13 cellular contexts compared by ENCODE assay signal in the genomic region with DNA sequence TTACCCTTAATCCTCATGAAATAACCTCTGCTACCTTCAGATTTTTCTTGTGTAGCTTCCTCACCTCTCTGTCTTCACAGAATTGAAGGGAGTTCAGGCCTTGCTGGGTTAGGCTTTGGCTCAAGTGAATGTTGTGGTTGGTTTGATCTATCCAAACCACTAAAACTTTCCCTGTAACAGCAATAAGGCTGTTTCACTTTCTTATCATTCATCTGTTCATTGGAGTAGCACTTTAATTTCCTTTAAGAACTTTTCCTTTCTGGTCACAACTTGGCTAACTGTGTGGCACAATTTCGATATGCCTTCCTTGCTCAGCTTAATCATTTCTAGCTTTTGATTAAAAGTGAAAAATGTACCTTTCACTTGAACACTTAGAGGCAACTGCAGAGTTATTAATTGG.
DNase-seq lines count a peak whose midpoint lies in the region; ATAC-seq lines count a peak whose summit lies in the region.
"Had no signal": no experiment of that assay in that cellular context is flagged by ENCODE, and none has a peak within 500 bp of the region (broad histone marks: within the 10 kb centered on the region; RNA-seq: fewer than 3 reads in every experiment).

No MANE protein-coding gene starts in this region.

- DNase-seq in activated CD4-positive, CD25-positive, alpha-beta regulatory T cell treated with anti-CD3 and anti-CD28 coated beads, Interleukin-2, amount 50 U/mL, for 72 hours, result no peak
- DNase-seq in epithelial cell of prostate (ENCODE audit: low read depth, low spot score) (no peak), DMS114 treated with DMSO at 0.1 percent for 48 hours (lab: John Stamatoyannopoulos, UW; ENCODE audit: unreplicated experiment) (no peak), GF-D8 (lab: John Stamatoyannopoulos, UW) (no peak)
- DNase-seq: NCI-H1048 had no signal

- H3K9me3 Mint-ChIP-seq in T-helper 1 cell treated with Interleukin-12 subunit alpha and Interleukin-12 subunit beta and Interleukin-4 antibody, amounts not matched to agents 30 μg/mL and 1 μg/mL, for 36 hours, result no peaks in the 10 kb centered on the region
- H3K9me3 Mint-ChIP-seq: memory B cell had no signal

- H3K4me1 Mint-ChIP-seq in T-helper 1 cell treated with Interleukin-12 subunit alpha and Interleukin-12 subunit beta and Interleukin-4 antibody, amounts not matched to agents 30 μg/mL and 1 μg/mL, for 36 hours (ENCODE audit: low read depth), result peaks cover 20% of the 10 kb centered on the region

- H3K27ac Mint-ChIP-seq in T-helper 1 cell treated with Interleukin-12 subunit alpha and Interleukin-12 subunit beta and Interleukin-4 antibody, amounts not matched to agents 30 μg/mL and 1 μg/mL, for 36 hours, result peak overlapping the region; percentile 3
- H3K27ac Mint-ChIP-seq: memory B cell had no signal

- H3K27me3 Mint-ChIP-seq in T-helper 1 cell treated with Interleukin-12 subunit alpha and Interleukin-12 subunit beta and Interleukin-4 antibody, amounts not matched to agents 30 μg/mL and 1 μg/mL, for 36 hours (ENCODE audit: low read depth), result no peaks in the 10 kb centered on the region
- H3K27me3 Mint-ChIP-seq: memory B cell had no signal

- peak overlapping the region; percentile 40 for H3K4me3 Mint-ChIP-seq in T-helper 1 cell treated with Interleukin-12 subunit alpha and Interleukin-12 subunit beta and Interleukin-4 antibody, amounts not matched to agents 30 μg/mL and 1 μg/mL, for 36 hours
- H3K4me3 Mint-ChIP-seq: memory B cell had no signal

- peak; percentile 59 to 66 for ATAC-seq in activated CD4-positive, CD25-positive, alpha-beta regulatory T cell treated with anti-CD3 and anti-CD28 coated beads, Interleukin-2, amount 50 U/mL, for 24 hours
- peak; percentile 75 for ATAC-seq in GM19463 (IDR thresholded peaks at IDR 0.05; ENCODE audit: unreplicated experiment)
- no peak for ATAC-seq in HG03460 (IDR thresholded peaks at IDR 0.05; ENCODE audit: unreplicated experiment)
- ATAC-seq: HepG2, SK-N-SH treated with all-trans-retinoic acid at 6 μM for 48 hours had no signal

- peaks cover 29% of the 10 kb centered on the region for H3K36me3 Mint-ChIP-seq in T-helper 1 cell treated with Interleukin-12 subunit alpha and Interleukin-12 subunit beta and Interleukin-4 antibody, amounts not matched to agents 30 μg/mL and 1 μg/mL, for 36 hours (ENCODE audit: low read depth)

- peak overlapping the region; percentile 65 for H3K27ac ChIP-seq in epithelial cell of prostate
- H3K27ac ChIP-seq: 22Rv1 had no signal
